Comparison of ENCODE assay signal across 12 cellular contexts in genomic region chr5:122907238-122907637, GRCh38.
DNase-seq lines count a peak whose midpoint lies in the region; ATAC-seq and TF ChIP-seq lines count a peak whose summit lies in the region.
"Had no signal": no experiment of that assay in that cellular context is flagged by ENCODE, and none has a peak within 500 bp of the region (broad histone marks: within the 10 kb centered on the region; RNA-seq: fewer than 3 reads in every experiment).

No MANE protein-coding gene starts in this region.

- POLR2A ChIA-PET in RWPE1 (lab: Yijun Ruan, JAX; ENCODE audit: low non-redundant PET), result no interaction called here

- no peak overlapping the region for H3K27ac ChIP-seq in RWPE1
- H3K27ac ChIP-seq in epithelial cell of prostate, result peak overlapping the region; percentile 12
- H3K27ac ChIP-seq: stomach had no signal

- CTCF ChIA-PET in RWPE1 (lab: Yijun Ruan, JAX), result no interaction called here

- peak; percentile 58 for DNase-seq in GM03348 (ENCODE audit: low spot score)
- DNase-seq in RWPE1 (ENCODE audit: low spot score), result peak; percentile 96
- no peak for DNase-seq in epithelial cell of prostate (ENCODE audit: low read depth, low spot score)
- peak; percentile 42 for DNase-seq in retinal pigment epithelial cell (ENCODE audit: low read depth)
- no peak for DNase-seq in NCI-H1105 treated with DMSO at 0.1 percent for 48 hours (lab: John Stamatoyannopoulos, UW)
- no peak for DNase-seq in SK-N-DZ (ENCODE audit: low spot score)
- DNase-seq: anterior cingulate cortex; CD8-positive, alpha-beta memory T cell; naive thymus-derived CD8-positive, alpha-beta T cell; stomach had no signal

- TF ChIP-seq CTCF in RWPE1 (conservative IDR thresholded peaks at IDR 0.05; ENCODE audit: low read depth) (no peak), retinal pigment epithelial cell (conservative IDR thresholded peaks at IDR 0.05; ENCODE audit: low read depth, low read length) (no peak)

- no peak overlapping the region for H3K4me3 ChIP-seq in retinal pigment epithelial cell (ENCODE audit: low read length)
- H3K4me3 ChIP-seq: stomach had no signal

- ATAC-seq in HG03196 (IDR thresholded peaks at IDR 0.05; ENCODE audit: unreplicated experiment), result no peak
- no peak for ATAC-seq in GM21423 (IDR thresholded peaks at IDR 0.05; ENCODE audit: unreplicated experiment)
- ATAC-seq: naive thymus-derived CD8-positive, alpha-beta T cell had no signal

Comparison
In these comparisons a context has a peak if more than half of its experiments do, and no peak if none do; other contexts are left out.
1. DNase-seq: peak in GM03348 (single experiment), RWPE1 (single experiment) and retinal pigment epithelial cell (single experiment); none in epithelial cell of prostate (single experiment), NCI-H1105 treated with DMSO at 0.1 percent for 48 hours (single experiment) and SK-N-DZ (single experiment).